ENCODE assay signal across 21 cellular contexts in genomic region chr7:51644216-51644615, GRCh38.
"Had no signal": no experiment of that assay in that cellular context is flagged by ENCODE, and none has a peak within 500 bp of the region (broad histone marks: within the 10 kb centered on the region; RNA-seq: fewer than 3 reads in every experiment).

No MANE protein-coding gene starts in this region.

- H3K4me3 ChIP-seq: esophagus squamous epithelium, lower lobe of right lung, right lobe of liver, smooth muscle cell, thoracic aorta, tibial nerve, upper lobe of right lung, vagina had no signal

- H3K4me1 ChIP-seq: lower lobe of right lung, parathyroid adenoma, right lobe of liver, tibial nerve, upper lobe of right lung had no signal

- H3K9me3 ChIP-seq: esophagus squamous epithelium, lower lobe of right lung, right lobe of liver, thoracic aorta, upper lobe of right lung, vagina had no signal

- ATAC-seq: effector memory CD8-positive, alpha-beta T cell; left ventricle myocardium superior; lower lobe of right lung; natural killer cell treated with Interleukin-12 subunit alpha and Interleukin-12 subunit beta and Interleukin-15 and Interleukin-18, amount 100 ng/mL, for 72 hours; right lobe of liver; stimulated activated effector memory CD8-positive, alpha-beta T cell treated with anti-CD3 and anti-CD28 coated beads, Interleukin-12 subunit alpha, Interleukin-12 subunit beta, amount 100 ng/mL, for 72 hours; stimulated activated naive CD8-positive, alpha-beta T cell treated with anti-CD3 and anti-CD28 coated beads, Interleukin-15, Interleukin-2, amounts not matched to agents 100 U/mL and 50 U/mL, for 24 hours; upper lobe of right lung had no signal

- H3K36me3 ChIP-seq: esophagus squamous epithelium, lower lobe of right lung, right lobe of liver, thoracic aorta, tibial nerve, upper lobe of right lung, vagina had no signal

- H3K27me3 ChIP-seq: right lobe of liver, tibial nerve, upper lobe of right lung, vagina had no signal

- H3K27ac ChIP-seq: esophagus squamous epithelium, lower lobe of right lung, parathyroid adenoma, right lobe of liver, thoracic aorta, tibial nerve, upper lobe of right lung, vagina had no signal

- DNase-seq: effector memory CD8-positive, alpha-beta T cell; erythroblast; esophagus squamous epithelium; hypothalamus; immature natural killer cell; kidney glomerular epithelial cell; left ventricle myocardium superior; lower lobe of right lung; naive B cell; right lobe of liver; stimulated activated CD4-positive, alpha-beta T cell treated with anti-CD3 and anti-CD28 coated beads, Interleukin-2, amount 100 ng/mL, for 24 hours; stimulated activated CD4-positive, alpha-beta T cell treated with anti-CD3 and anti-CD28 coated beads, Interleukin-4, amount 100 ng/mL, for 24 hours; stimulated activated naive CD8-positive, alpha-beta T cell treated with anti-CD3 and anti-CD28 coated beads, Interleukin-15, Interleukin-2, amounts not matched to agents 100 U/mL and 50 U/mL, for 24 hours; upper lobe of right lung had no signal
